ENCODE assay signal across 12 cellular contexts in the genomic region with DNA sequence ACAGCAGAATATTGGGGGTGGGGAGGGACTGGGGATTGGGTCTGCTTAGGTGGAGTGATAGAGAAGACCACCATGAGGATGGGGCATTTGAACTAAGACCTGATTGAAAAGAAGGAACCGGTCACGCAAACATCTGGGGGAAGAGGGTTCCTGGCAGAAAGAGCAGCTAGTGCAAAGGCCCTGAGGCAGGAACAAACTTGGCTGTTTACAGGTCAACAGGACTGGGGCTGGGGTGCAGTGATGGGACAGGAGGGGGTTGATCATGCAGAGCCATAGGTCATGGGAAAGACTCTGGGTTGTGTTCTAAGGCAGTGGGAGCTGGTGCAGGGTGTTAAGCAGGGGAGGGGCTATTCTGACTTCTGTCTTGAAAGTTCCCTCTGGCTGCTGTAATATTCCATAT. TPM values are rescaled to one million over a fixed set of nuclear protein-coding genes. Genes with fewer than 3 reads are reported as not detected.
DNase-seq lines count a peak whose midpoint lies in the region; ATAC-seq and TF ChIP-seq lines count a peak whose summit lies in the region.
"Had no signal": no experiment of that assay in that cellular context is flagged by ENCODE, and none has a peak within 500 bp of the region (broad histone marks: within the 10 kb centered on the region; RNA-seq: fewer than 3 reads in every experiment).

No MANE protein-coding gene starts in this region.

- intact Hi-C loops in Panc1 (cut with micrococcal nuclease; ENCODE audit: unreplicated experiment): no loop called here

- POLR2A ChIA-PET in Panc1 (lab: Charles Lee): no interaction called here

- H3K9ac ChIP-seq in skeletal muscle satellite cell (ENCODE audit: low read depth, low read length): no peak overlapping the region

- H3K4me3 Mint-ChIP-seq in activated T-cell treated with anti-CD3 and anti-CD28 coated beads, Interleukin-2, amount 50 U/mL, for 24 hours: peak overlapping the region; percentile 99
- H3K4me3 Mint-ChIP-seq in brain: peak overlapping the region; percentile 48 to 100 (median 97)

- H3K27ac ChIP-seq in Panc1 (ENCODE audit: low read length): no peak overlapping the region
- H3K27ac ChIP-seq: tibial nerve had no signal

- TF ChIP-seq CTCF in Panc1 (IDR thresholded peaks at IDR 0.05) (no peak), brain (conservative IDR thresholded peaks at IDR 0.05) (no peak)

- no peaks in the 10 kb centered on the region; the same call in none of the 2 replicates for H3K36me3 ChIP-seq in Panc1 (ENCODE audit: control insufficient read depth, insufficient read depth, low read length)
- peaks cover 16% of the 10 kb centered on the region for H3K36me3 ChIP-seq in skeletal muscle satellite cell (ENCODE audit: insufficient read depth, low read length)

- H3K4me1 ChIP-seq in Panc1 (ENCODE audit: control insufficient read depth, insufficient read depth, low read length): peaks cover 7% of the 10 kb centered on the region
- H3K4me1 ChIP-seq in skeletal muscle satellite cell (ENCODE audit: control insufficient read depth, insufficient read depth, low read length): peaks cover 13% of the 10 kb centered on the region

- CTCF ChIA-PET in Panc1 (lab: Charles Lee): interaction anchor here (0.6 kb wide), 1 partner anchor 399 kb away, joined by 5 read pairs; no protein-coding TSS in a partner anchor

- H3K27me3 Mint-ChIP-seq in activated T-cell treated with anti-CD3 and anti-CD28 coated beads, Interleukin-2, amount 50 U/mL, for 24 hours: no peaks in the 10 kb centered on the region
- peaks cover 5% of the 10 kb centered on the region for H3K27me3 Mint-ChIP-seq in brain

- H3K4me3 ChIP-seq in Panc1 (ENCODE audit: low read depth in 2 of 2, low read length in 2 of 2) (no peak overlapping the region), skeletal muscle satellite cell (ENCODE audit: low read length) (no peak overlapping the region)
- H3K4me3 ChIP-seq: lung, tibial nerve had no signal

- TSS peak; percentile 76 for BruUV-seq in Panc1 (replicated peaks; lab: Mats Ljungman, UMichigan)

- H3K36me3 Mint-ChIP-seq in activated T-cell treated with anti-CD3 and anti-CD28 coated beads, Interleukin-2, amount 50 U/mL, for 24 hours (ENCODE audit: low read depth): peaks cover 60% of the 10 kb centered on the region
- peaks cover 21% of the 10 kb centered on the region for H3K36me3 Mint-ChIP-seq in brain

- ATAC-seq in Panc1 (no peak), GM21367 (IDR thresholded peaks at IDR 0.05; ENCODE audit: unreplicated experiment) (no peak), HG02623 (IDR thresholded peaks at IDR 0.05; ENCODE audit: unreplicated experiment) (no peak)

- no peak for DNase-seq in activated T-cell treated with anti-CD3 and anti-CD28 coated beads, Interleukin-2, amount 50 U/mL, for 24 hours
- DNase-seq in activated T-cell treated with anti-CD3 and anti-CD28 coated beads, Interleukin-2, amount 50 U/mL, for 48 hours: no peak
- no peak for DNase-seq in Panc1 (ENCODE audit: low read depth, low spot score)
- no peak for DNase-seq in GM19240 (ENCODE audit: insufficient read length, low spot score)
- DNase-seq: NCI-H1436 treated with DMSO at 0.1 percent for 48 hours, NCI-H510A treated with DMSO at 0.1 percent for 48 hours had no signal

- in situ Hi-C loops in Panc1 (cut with HindIII; ENCODE audit: low pct_unique_long_range_greater_than_20kb, low sequenced_read_pairs): no loop called here

- H3K9me3 ChIP-seq in Panc1 (ENCODE audit: control insufficient read depth, insufficient read depth, low read depth, low read length): no peaks in the 10 kb centered on the region
- H3K9me3 ChIP-seq in skeletal muscle satellite cell (replicated peaks; ENCODE audit: low read length): no peaks in the 10 kb centered on the region
- H3K9me3 ChIP-seq: tibial nerve had no signal

- H3K27me3 ChIP-seq in Panc1 (ENCODE audit: control insufficient read depth, insufficient read depth, low read length) (no peaks in the 10 kb centered on the region), skeletal muscle satellite cell (ENCODE audit: control insufficient read depth, insufficient read depth, low read length) (no peaks in the 10 kb centered on the region)
- H3K27me3 ChIP-seq: tibial nerve had no signal

- H3K4me1 Mint-ChIP-seq in activated T-cell treated with anti-CD3 and anti-CD28 coated beads, Interleukin-2, amount 50 U/mL, for 24 hours (ENCODE audit: low read depth): peaks cover 27% of the 10 kb centered on the region
- H3K4me1 Mint-ChIP-seq in brain: peaks cover 27% of the 10 kb centered on the region

- H3K4me2 ChIP-seq in skeletal muscle satellite cell (ENCODE audit: low read length): peak overlapping the region; percentile 87

- peak overlapping the region; percentile 98 for H3K27ac Mint-ChIP-seq in activated T-cell treated with anti-CD3 and anti-CD28 coated beads, Interleukin-2, amount 50 U/mL, for 24 hours
- peak overlapping the region in 2 of 5 experiments; percentile 40 to 99 for H3K27ac Mint-ChIP-seq in brain

- H3K9me3 Mint-ChIP-seq in activated T-cell treated with anti-CD3 and anti-CD28 coated beads, Interleukin-2, amount 50 U/mL, for 24 hours: no peaks in the 10 kb centered on the region
- H3K9me3 Mint-ChIP-seq in brain: peaks cover 0 to 5% (median 0%) of the 10 kb centered on the region in 5 experiments

RNA-seq across cellular contexts. Expression of gene DRG2, which starts 1.9 kb away (rescaled TPM):
- total RNA-seq in Panc1 (2021; ENCODE audit: unreplicated experiment): 42.0 TPM
- 40.5 TPM for polyA plus RNA-seq in Panc1 (2012; ENCODE audit: insufficient read length)
- 62.1 TPM for polyA plus RNA-seq in brain (ENCODE audit: insufficient read depth, low read depth, low replicate concordance)
- 37.6 and 46.4 TPM in 2 replicates for total RNA-seq in skeletal muscle satellite cell (2012; rRNA removed)

RNA-seq across cellular contexts. Expression of gene MYO15A, which starts 18.9 kb away (rescaled TPM):
- 0.36 TPM for total RNA-seq in Panc1 (2021; ENCODE audit: unreplicated experiment)
- 0.73 TPM for polyA plus RNA-seq in Panc1 (2012; ENCODE audit: insufficient read length)
- polyA plus RNA-seq in brain (ENCODE audit: insufficient read depth, low read depth, low replicate concordance): 1.2 TPM
- under 0.01 and 0.51 TPM in 2 replicates for total RNA-seq in skeletal muscle satellite cell (2012; rRNA removed)

RNA-seq across cellular contexts. Expression of gene GID4, which starts 50.4 kb away (rescaled TPM):
- total RNA-seq in Panc1 (2021; ENCODE audit: unreplicated experiment): 11.1 TPM
- polyA plus RNA-seq in Panc1 (2012; ENCODE audit: insufficient read length): 6.7 TPM
- 9.5 TPM for polyA plus RNA-seq in brain (ENCODE audit: insufficient read depth, low read depth, low replicate concordance)
- 7.0 and 7.1 TPM in 2 replicates for total RNA-seq in skeletal muscle satellite cell (2012; rRNA removed)

RNA-seq across cellular contexts. Expression of gene ATPAF2, which starts 50.6 kb away (rescaled TPM):
- total RNA-seq in Panc1 (2021; ENCODE audit: unreplicated experiment): 22.3 TPM
- polyA plus RNA-seq in Panc1 (2012; ENCODE audit: insufficient read length): 23.6 TPM
- 41.0 TPM for polyA plus RNA-seq in brain (ENCODE audit: insufficient read depth, low read depth, low replicate concordance)
- 14.2 and 18.3 TPM in 2 replicates for total RNA-seq in skeletal muscle satellite cell (2012; rRNA removed)
